In the genomic region with DNA sequence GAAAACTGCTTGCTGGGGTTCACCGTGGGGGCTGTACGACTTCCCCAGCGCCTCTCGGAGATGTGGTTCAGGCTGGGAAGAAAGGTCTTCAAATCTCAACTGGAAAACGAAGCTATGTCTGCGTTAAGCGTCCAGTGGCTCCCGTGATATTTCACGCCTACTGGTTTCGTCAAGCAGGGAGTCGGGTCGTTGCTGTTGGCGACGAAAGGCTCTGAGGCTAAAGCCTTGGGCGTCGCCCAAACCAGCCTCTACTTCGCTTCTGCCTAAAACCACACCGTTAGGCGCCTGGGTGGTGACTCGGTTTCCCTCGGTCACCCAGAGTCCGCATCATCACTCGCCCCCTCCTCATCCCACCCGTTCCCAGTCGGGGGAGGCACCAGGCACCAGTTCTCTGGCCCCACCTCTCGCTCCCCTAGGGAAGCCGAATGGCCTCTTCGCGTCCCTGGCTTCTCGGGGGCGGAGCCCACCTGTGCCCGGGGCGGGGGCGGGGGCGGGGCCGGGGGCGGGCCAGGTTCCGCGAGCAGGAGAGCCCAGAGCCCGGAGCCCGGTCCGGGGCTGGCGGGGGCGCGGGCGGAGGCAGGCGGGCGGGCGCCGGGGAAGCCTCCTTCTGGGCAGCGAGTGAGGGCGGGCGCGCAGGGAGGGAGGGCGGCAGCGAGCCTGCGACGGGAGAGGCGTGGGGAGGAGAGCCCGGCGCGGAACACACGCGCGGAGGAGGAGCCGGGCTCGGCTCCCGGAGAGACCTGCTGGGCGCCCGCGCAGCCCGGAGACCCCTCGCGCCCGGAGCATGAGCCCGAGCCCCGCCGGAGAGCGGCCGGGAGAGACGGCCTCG, we compare ENCODE assay signal across 8 cellular contexts. TPM values are rescaled to one million over a fixed set of nuclear protein-coding genes. Genes with fewer than 3 reads are reported as not detected.
A peak's percentile ranks its signal among the peaks of the same experiment; 100 is the strongest.
DNase-seq lines count a peak whose midpoint lies in the region; ATAC-seq, FAIRE-seq and TF ChIP-seq lines count a peak whose summit lies in the region.

Gene B4GALNT3 (plus strand): TSS at position 510 of the 829 bp plus-strand sequence. CDS start 438 bp downstream, outside the sequence.

- H3K27ac ChIP-seq in H1 (ENCODE audit: low read depth, low read length) (no peak within 1 kb of the TSS), stomach (peak within 1 kb of the TSS; percentile 74 to 90 (median 85))

- intact Hi-C loops in stomach (cut with DNase I; ENCODE audit: low total_unique reads): no loop called here

- H3K9ac ChIP-seq in H1 (replicated peaks in 1 of 4; ENCODE audit: extremely low read depth in 1 of 4, low read depth in 3 of 4, low read length in 3 of 4): peak within 1 kb of the TSS in 2 of 4 experiments; percentile 20 to 78; a peak in 3 of 7 replicates

- H4K20me1 ChIP-seq in H1 (replicated peaks in 1 of 2; ENCODE audit: control insufficient read depth in 1 of 2, insufficient read depth in 2 of 2, low read length in 2 of 2): peaks cover 5 to 6% of the 10 kb centered on the region in 2 experiments

- H4K8ac ChIP-seq in H1 (ENCODE audit: extremely low read depth, insufficient read depth, low read length): no peak within 1 kb of the TSS

- WGBS in H1 (ENCODE audit: extremely low coverage in 1 of 2, insufficient coverage in 1 of 2, insufficient read length in 1 of 2, insufficient replicate concordance in 2 of 2, low coverage in 1 of 2, low lambda C conversion rate in 2 of 2, missing lambda C conversion rate in 1 of 2), 2 experiments: 23% methylated on average over 27 of the region's 82 CpGs; no CpG with 5 or more reads in 1 of the 2 experiments
- WGBS in stomach, 5 donors: 4 to 9% (median 6%) methylated on average over 36 to 82 of the region's 82 CpGs

- H2BK15ac ChIP-seq in H1 (ENCODE audit: low read length): 0 out of 2 replicates have a peak within 1 kb of the TSS, but pooled peaks have one; percentile 46

- no peaks in the 10 kb centered on the region for H3K79me1 ChIP-seq in H1 (ENCODE audit: low read depth, low read length)

- peak; percentile 19 for FAIRE-seq in H1 (lab: Jason Lieb, UNC)

- TF ChIP-seq EP300 in H1 (IDR thresholded peaks at IDR 0.05; ENCODE audit: borderline replicate concordance in 1 of 2, low read depth in 2 of 2, low read length in 2 of 2): no peak
- no peak for TF ChIP-seq EP300 in stomach (IDR thresholded peaks at IDR 0.05)

- no peak for TF ChIP-seq RAD21 in H1 (IDR thresholded peaks at IDR 0.05 in 1 of 2, conservative IDR thresholded peaks at IDR 0.05 in 1 of 2; ENCODE audit: low read depth in 2 of 2, low read length in 2 of 2)

- no peak for TF ChIP-seq CTCF in H1 (IDR thresholded peaks at IDR 0.05; ENCODE audit: control extremely low read depth in 1 of 3, insufficient read depth in 1 of 3, low read depth in 1 of 3, low read length in 3 of 3)
- TF ChIP-seq CTCF in stomach (IDR thresholded peaks at IDR 0.05): no peak

- peaks cover 9% of the 10 kb centered on the region; the same call in 1 of the 2 replicates for H3K23me2 ChIP-seq in H1 (ENCODE audit: low read depth, low read length)

- DNase-seq in GM03348 (ENCODE audit: low spot score) (peak; percentile 76), NCI-H1417 treated with DMSO at 0.1 percent for 48 hours (lab: John Stamatoyannopoulos, UW) (peak; percentile 45), H1 (ENCODE audit: low read depth in 1 of 2, low spot score in 2 of 2) (peak in 1 of 2 experiments; percentile 82), midbrain (lab: John Stamatoyannopoulos, UW) (peak; percentile 4), stomach (peak; percentile 83), kidney glomerular epithelial cell (lab: John Stamatoyannopoulos, UW) (no peak)
- DNase-seq in activated CD4-positive, alpha-beta T cell treated with anti-CD3 and anti-CD28 coated beads, Interleukin-2, amount 50 U/mL, for 48 hours: peak; percentile 33 to 36

- no peak within 1 kb of the TSS for H3K4ac ChIP-seq in H1 (replicated peaks; ENCODE audit: insufficient read length, low read depth, low read length)

- no peak within 1 kb of the TSS for H2BK20ac ChIP-seq in H1 (ENCODE audit: low read length)

- no peak within 1 kb of the TSS for H4K91ac ChIP-seq in H1 (replicated peaks; ENCODE audit: insufficient read length, low read length)

- no peak within 1 kb of the TSS for H3K23ac ChIP-seq in H1 (ENCODE audit: insufficient read length)

- no peak within 1 kb of the TSS for H3K14ac ChIP-seq in H1 (ENCODE audit: insufficient read length)

- no peak within 1 kb of the TSS for H2BK120ac ChIP-seq in H1 (replicated peaks; ENCODE audit: low read depth, low read length)

- H3K56ac ChIP-seq in H1 (replicated peaks; ENCODE audit: insufficient read length, low read depth, low read length): no peak within 1 kb of the TSS

- H3K36me3 ChIP-seq in H1 (ENCODE audit: control insufficient read depth in 2 of 4, insufficient read depth in 4 of 4, low read length in 3 of 4) (no peaks in the 10 kb centered on the region), stomach (no peaks in the 10 kb centered on the region)

- no peaks in the 10 kb centered on the region for H3K79me2 ChIP-seq in H1 (ENCODE audit: control insufficient read depth in 1 of 2, insufficient read depth in 2 of 2, low read length in 2 of 2)

- no peak for TF ChIP-seq POLR2A in H1 (IDR thresholded peaks at IDR 0.05; ENCODE audit: control extremely low read depth in 1 of 2, low read depth in 2 of 2, low read length in 2 of 2)
- no peak for TF ChIP-seq POLR2A in stomach (IDR thresholded peaks at IDR 0.05)

- H3K27me3 ChIP-seq in H1 (replicated peaks in 1 of 4; ENCODE audit: control insufficient read depth in 3 of 4, extremely low read depth in 1 of 4, insufficient read depth in 3 of 4, low read length in 3 of 4) (peaks cover 0 to 30% (median 16%) of the 10 kb centered on the region in 4 experiments; a peak in 6 of 7 replicates), stomach (peaks cover 0 to 47% (median 17%) of the 10 kb centered on the region in 3 donors)

- CTCF ChIA-PET in H1 (lab: Charles Lee; ENCODE audit: partially characterized antibody): interaction anchor here (0.7 to 13.7 kb wide), 4 partner anchors 11 to 92 kb away, joined by 3 to 163 read pairs (median 5); no protein-coding TSS in a partner anchor

- no peaks in the 10 kb centered on the region for H3K9me3 ChIP-seq in H1 (ENCODE audit: insufficient read depth in 2 of 2, low read depth in 1 of 2, low read length in 1 of 2)
- H3K9me3 ChIP-seq in stomach: no peaks in the 10 kb centered on the region

- H3K4me1 ChIP-seq in H1 (replicated peaks in 1 of 4; ENCODE audit: control insufficient read depth in 3 of 4, insufficient read depth in 4 of 4, low read length in 3 of 4) (peaks cover 0 to 3% (median 1%) of the 10 kb centered on the region in 4 experiments; a peak in 3 of 7 replicates), stomach (peaks cover 16 to 54% (median 51%) of the 10 kb centered on the region in 4 donors)

- H3K18ac ChIP-seq in H1 (ENCODE audit: extremely low read depth, low read length): peak within 1 kb of the TSS; percentile 25

- no peak for ATAC-seq in HG03139 (IDR thresholded peaks at IDR 0.05; ENCODE audit: unreplicated experiment)

- POLR2A ChIA-PET in H1 (lab: Charles Lee; ENCODE audit: partially characterized antibody): no interaction called here

- 0 out of 2 replicates have a peak within 1 kb of the TSS, but pooled peaks have one; percentile 50 for H2BK12ac ChIP-seq in H1 (ENCODE audit: low read depth, low read length)

- H3K4me3 ChIP-seq in H1 (ENCODE audit: extremely low read depth in 1 of 4, insufficient read depth in 2 of 4, low read depth in 3 of 4, low read length in 4 of 4) (peak within 1 kb of the TSS; percentile 61 to 72 (median 62)), stomach (peak within 1 kb of the TSS; percentile 52 to 73 (median 62))

- H4K5ac ChIP-seq in H1 (ENCODE audit: insufficient read length, low read depth, low read length): no peak within 1 kb of the TSS

- 0 out of 2 replicates have a peak within 1 kb of the TSS, but pooled peaks have one; percentile 24 for H2BK5ac ChIP-seq in H1 (ENCODE audit: low read depth, low read length)

- H2AK5ac ChIP-seq in H1 (ENCODE audit: low read depth, low read length): no peak within 1 kb of the TSS

- peak within 1 kb of the TSS; percentile 80 to 88 for H3K4me2 ChIP-seq in H1 (ENCODE audit: insufficient read depth in 1 of 2, low read depth in 2 of 2, low read length in 2 of 2)

- peak within 1 kb of the TSS; percentile 55 for H2AFZ ChIP-seq in H1 (ENCODE audit: low read length)

TF ChIP-seq in H1, 55 proteins besides CTCF, POLR2A, EP300 and RAD21 (continues in another document):
- TF ChIP-seq, protein P1, sequence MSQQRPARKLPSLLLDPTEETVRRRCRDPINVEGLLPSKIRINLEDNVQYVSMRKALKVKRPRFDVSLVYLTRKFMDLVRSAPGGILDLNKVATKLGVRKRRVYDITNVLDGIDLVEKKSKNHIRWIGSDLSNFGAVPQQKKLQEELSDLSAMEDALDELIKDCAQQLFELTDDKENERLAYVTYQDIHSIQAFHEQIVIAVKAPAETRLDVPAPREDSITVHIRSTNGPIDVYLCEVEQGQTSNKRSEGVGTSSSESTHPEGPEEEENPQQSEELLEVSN (IDR thresholded peaks at IDR 0.05): peak; percentile 94
- no peak for TF ChIP-seq TAF1 (IDR thresholded peaks at IDR 0.05; ENCODE audit: low read depth, low read length)
- TF ChIP-seq, protein P2, sequence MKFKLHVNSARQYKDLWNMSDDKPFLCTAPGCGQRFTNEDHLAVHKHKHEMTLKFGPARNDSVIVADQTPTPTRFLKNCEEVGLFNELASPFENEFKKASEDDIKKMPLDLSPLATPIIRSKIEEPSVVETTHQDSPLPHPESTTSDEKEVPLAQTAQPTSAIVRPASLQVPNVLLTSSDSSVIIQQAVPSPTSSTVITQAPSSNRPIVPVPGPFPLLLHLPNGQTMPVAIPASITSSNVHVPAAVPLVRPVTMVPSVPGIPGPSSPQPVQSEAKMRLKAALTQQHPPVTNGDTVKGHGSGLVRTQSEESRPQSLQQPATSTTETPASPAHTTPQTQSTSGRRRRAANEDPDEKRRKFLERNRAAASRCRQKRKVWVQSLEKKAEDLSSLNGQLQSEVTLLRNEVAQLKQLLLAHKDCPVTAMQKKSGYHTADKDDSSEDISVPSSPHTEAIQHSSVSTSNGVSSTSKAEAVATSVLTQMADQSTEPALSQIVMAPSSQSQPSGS (IDR thresholded peaks at IDR 0.05; ENCODE audit: low read length): no peak
- peak; percentile 83 for TF ChIP-seq CREB1 (IDR thresholded peaks at IDR 0.05)
- TF ChIP-seq PHF8 (conservative IDR thresholded peaks at IDR 0.05; ENCODE audit: low read depth, low read length): peak; percentile 68
- TF ChIP-seq CBX8 (IDR thresholded peaks at IDR 0.05; ENCODE audit: borderline replicate concordance, low read depth, low read length): no peak

RNA-seq across cellular contexts. Expression of gene B4GALNT3, which starts in this region (rescaled TPM):
- 20.3 and 20.4 TPM in 2 replicates for total RNA-seq in H1 (2021; fragmentation: NEBNext Ultra II Directional; extraction: Animal tissue kit (Norgen Biotek cat#: 25700))
- polyA plus RNA-seq in H1 (2011; rRNA removed) (12.5 and 14.9 TPM in 2 replicates), stomach (10 to 100 TPM; 20.8 to 42.2 (median 37.7) TPM)
- polyA plus RNA-seq in H1 (2011; cell fraction: cytosol; rRNA removed): 15.8 TPM
- 43.4 TPM for polyA plus RNA-seq in H1 (2011; cell fraction: nucleus; rRNA removed)
- 11.3 to 19.6 TPM (median 15.5 TPM) in 4 replicates for polyA plus RNA-seq in H1 (2012, experiment 1 of 2)
- polyA plus RNA-seq in H1 (2012, experiment 2 of 2): 10.1 TPM
- polyA plus RNA-seq in H1 (2013, experiment 1 of 2): 15.8 TPM
- polyA plus RNA-seq in H1 (2013, experiment 2 of 2): 16.0 TPM
- 24.2 and 30.9 TPM in 2 replicates for polyA minus RNA-seq in H1 (2011; rRNA and poly(A)+ RNA removed)
- 7.3 TPM for polyA minus RNA-seq in H1 (2011; cell fraction: cytosol; rRNA and poly(A)+ RNA removed)
- polyA minus RNA-seq in H1 (2011; cell fraction: nucleus; rRNA and poly(A)+ RNA removed): 13.1 TPM
- total RNA-seq in stomach: 100 to 1,000 TPM in 3 of 5 donors, 10 to 100 TPM in 2; 63.2 to 332 (median 246) TPM
